In genomic region chr15:73200339-73200738, GRCh38 we compare ENCODE assay signal across 7 cellular contexts.
"Had no signal": no experiment of that assay in that cellular context is flagged by ENCODE, and none has a peak within 500 bp of the region (broad histone marks: within the 10 kb centered on the region; RNA-seq: fewer than 3 reads in every experiment).

No MANE protein-coding gene starts in this region.

- H3K27ac ChIP-seq: HL-60, KMS-11 had no signal

- H3K4me3 ChIP-seq: K562 had no signal

- ATAC-seq: HepG2, K562 had no signal

- DNase-seq: IMR-90, KBM-7, KG1 had no signal
